Comparison of ENCODE assay signal across 10 cellular contexts in genomic region chr3:4988815-4989648, GRCh38.
DNase-seq lines count a peak whose midpoint lies in the region; ATAC-seq lines count a peak whose summit lies in the region.
"Had no signal": no experiment of that assay in that cellular context is flagged by ENCODE, and none has a peak within 500 bp of the region (broad histone marks: within the 10 kb centered on the region; RNA-seq: fewer than 3 reads in every experiment).

No MANE protein-coding gene starts in this region.

- H3K36me3 ChIP-seq in stomach smooth muscle (ENCODE audit: control insufficient read depth in 2 of 2, insufficient read depth in 2 of 2, low read length in 2 of 2), result peaks cover 3% of the 10 kb centered on the region in 2 donors

- ATAC-seq in HG02571 (IDR thresholded peaks at IDR 0.05; ENCODE audit: unreplicated experiment) (no peak), HG02763 (IDR thresholded peaks at IDR 0.05; ENCODE audit: unreplicated experiment) (no peak)

- H3K27ac ChIP-seq in stomach smooth muscle (ENCODE audit: low read length), result peak overlapping the region; percentile 41

- H3K9me3 ChIP-seq in stomach smooth muscle (ENCODE audit: control insufficient read depth in 2 of 2, low read length in 2 of 2), result no peaks in the 10 kb centered on the region

- no peak overlapping the region for H3K4me3 ChIP-seq in stomach smooth muscle (ENCODE audit: low read length in 2 of 2)

- peak; percentile 45 for DNase-seq in NCI-H82 (lab: John Stamatoyannopoulos, UW)
- no peak for DNase-seq in NCI-H82 treated with DMSO at 0.1 percent for 48 hours (lab: John Stamatoyannopoulos, UW; ENCODE audit: unreplicated experiment)
- peak; percentile 49 for DNase-seq in activated CD8-positive, alpha-beta memory T cell treated with anti-CD3 and anti-CD28 coated beads, Interleukin-2, amount 50 U/mL, for 48 hours
- peak; percentile 53 for DNase-seq in islet precursor cell
- DNase-seq in MV-4-11 (lab: John Stamatoyannopoulos, UW), result no peak
- DNase-seq: effector memory CD4-positive, alpha-beta T cell; NCI-H510A treated with DMSO at 0.1 percent for 48 hours had no signal

- no peaks in the 10 kb centered on the region for H3K27me3 ChIP-seq in stomach smooth muscle (ENCODE audit: control insufficient read depth in 1 of 2, insufficient read depth in 2 of 2, low read length in 2 of 2)

- peaks cover 30% of the 10 kb centered on the region for H3K4me1 ChIP-seq in stomach smooth muscle (ENCODE audit: control insufficient read depth, insufficient read depth, low read length)

- no peak overlapping the region for H3K9ac ChIP-seq in stomach smooth muscle (ENCODE audit: low read length in 2 of 2)

Comparison
In these comparisons a context has a peak if more than half of its experiments do, and no peak if none do; other contexts are left out.
1. DNase-seq: peak in NCI-H82 (single experiment), activated CD8-positive, alpha-beta memory T cell treated with anti-CD3 and anti-CD28 coated beads, Interleukin-2, amount 50 U/mL, for 48 hours (single experiment) and islet precursor cell (single experiment); none in NCI-H82 treated with DMSO at 0.1 percent for 48 hours (single experiment) and MV-4-11 (single experiment).